Comparison of ENCODE assay signal across 8 cellular contexts in genomic region chr19:1274081-1274851, GRCh38. TPM values are rescaled to one million over a fixed set of nuclear protein-coding genes. Genes with fewer than 3 reads are reported as not detected.
DNase-seq lines count a peak whose midpoint lies in the region; FAIRE-seq and TF ChIP-seq lines count a peak whose summit lies in the region.

No MANE protein-coding gene starts in this region.

- peak; percentile 57 for TF ChIP-seq POLR2A in GM12892 (IDR thresholded peaks at IDR 0.05; ENCODE audit: low read depth, low read length)

- DNase-seq in GM12892 (ENCODE audit: insufficient read length) (no peak), SK-N-MC (ENCODE audit: low read depth, low spot score) (no peak), fibroblast of villous mesenchyme (ENCODE audit: low read depth) (no peak), NCI-H146 treated with DMSO at 0.1 percent for 48 hours (lab: John Stamatoyannopoulos, UW; ENCODE audit: unreplicated experiment) (no peak), GF-D8 (lab: John Stamatoyannopoulos, UW) (no peak), mesenteric fat pad (ENCODE audit: low spot score) (no peak), SKM-1 treated with dmso at 0.1 percent for 144 hours (lab: John Stamatoyannopoulos, UW; ENCODE audit: unreplicated experiment) (no peak)

- peak overlapping the region; percentile 93 for H3K4me3 ChIP-seq in SK-N-MC
- peak overlapping the region; percentile 48 for H3K4me3 ChIP-seq in fibroblast of villous mesenchyme (ENCODE audit: low read depth, low read length)
- H3K4me3 ChIP-seq in skeletal muscle satellite cell (ENCODE audit: low read length), result peak overlapping the region; percentile 76

- no peak for TF ChIP-seq CTCF in fibroblast of villous mesenchyme (IDR thresholded peaks at IDR 0.05; ENCODE audit: insufficient read depth, low read depth, low read length)

- H3K9me3 ChIP-seq in SK-N-MC (ENCODE audit: low read depth, low read length) (no peaks in the 10 kb centered on the region), skeletal muscle satellite cell (replicated peaks; ENCODE audit: low read length) (no peaks in the 10 kb centered on the region)

- H3K9ac ChIP-seq in SK-N-MC (ENCODE audit: insufficient read length), result peak overlapping the region; percentile 90
- H3K9ac ChIP-seq in skeletal muscle satellite cell (ENCODE audit: low read depth, low read length), result peak overlapping the region; percentile 92

- H3K4me1 ChIP-seq in skeletal muscle satellite cell (ENCODE audit: control insufficient read depth, insufficient read depth, low read length), result peaks cover 63% of the 10 kb centered on the region

- FAIRE-seq in GM12892 (lab: Jason Lieb, UNC), result no peak

- H3K27me3 ChIP-seq in skeletal muscle satellite cell (ENCODE audit: control insufficient read depth, insufficient read depth, low read length), result no peaks in the 10 kb centered on the region

- peak overlapping the region; percentile 96 for H3K4me2 ChIP-seq in skeletal muscle satellite cell (ENCODE audit: low read length)

- peaks cover 52% of the 10 kb centered on the region for H3K36me3 ChIP-seq in SK-N-MC (ENCODE audit: insufficient read depth, low read length)
- H3K36me3 ChIP-seq in skeletal muscle satellite cell (ENCODE audit: insufficient read depth, low read length), result peaks cover 58% of the 10 kb centered on the region

- peak overlapping the region; percentile 98 for H3K27ac ChIP-seq in SK-N-MC

RNA-seq across cellular contexts. Expression of gene FAM174C, which starts 1.1 kb away (rescaled TPM):
- 20.2 TPM for polyA plus RNA-seq in GM12892 (2012; ENCODE audit: missing spikeins)
- total RNA-seq in fibroblast of villous mesenchyme, result 17.3 and 21.9 TPM in 2 replicates
- total RNA-seq in skeletal muscle satellite cell (2012; rRNA removed), result 36.5 and 60.9 TPM in 2 replicates
- total RNA-seq in mesenteric fat pad, result 53.2 TPM

RNA-seq across cellular contexts. Expression of gene CIRBP, which starts 5.1 kb away (rescaled TPM):
- polyA plus RNA-seq in GM12892 (2012; ENCODE audit: missing spikeins), result 276 TPM
- 85.5 and 140 TPM in 2 replicates for total RNA-seq in fibroblast of villous mesenchyme
- total RNA-seq in skeletal muscle satellite cell (2012; rRNA removed), result 165 and 205 TPM in 2 replicates
- total RNA-seq in mesenteric fat pad, result 243 TPM

RNA-seq across cellular contexts. Expression of gene EFNA2, which starts 11.4 kb away (rescaled TPM):
- polyA plus RNA-seq in GM12892 (2012; ENCODE audit: missing spikeins), result not detected
- total RNA-seq in fibroblast of villous mesenchyme (not detected in 2 replicates), mesenteric fat pad (not detected)
- total RNA-seq in skeletal muscle satellite cell (2012; rRNA removed), result 0.25 TPM in 1 of 2 replicates, not detected in the other

RNA-seq across cellular contexts. Expression of gene MIDN, which starts 25.9 kb away (rescaled TPM):
- 8.9 TPM for polyA plus RNA-seq in GM12892 (2012; ENCODE audit: missing spikeins)
- total RNA-seq in fibroblast of villous mesenchyme, result 14.2 and 15.5 TPM in 2 replicates
- total RNA-seq in skeletal muscle satellite cell (2012; rRNA removed), result 21.3 and 31.0 TPM in 2 replicates
- total RNA-seq in mesenteric fat pad, result 156 TPM

RNA-seq across cellular contexts. Expression of gene ATP5F1D, which starts 32.7 kb away (rescaled TPM):
- polyA plus RNA-seq in GM12892 (2012; ENCODE audit: missing spikeins), result 63.3 TPM
- 12.1 and 15.1 TPM in 2 replicates for total RNA-seq in fibroblast of villous mesenchyme
- 33.9 and 42.1 TPM in 2 replicates for total RNA-seq in skeletal muscle satellite cell (2012; rRNA removed)
- total RNA-seq in mesenteric fat pad, result 189 TPM
